Comparison of ENCODE assay signal across 1 cellular context in genomic region chr15:91897585-91898372, GRCh38.
TF ChIP-seq lines count a peak whose summit lies in the region.

No MANE protein-coding gene starts in this region.

TF ChIP-seq in GM23338, 12 proteins besides CTCF, POLR2A, EP300 and RAD21 (continued from another document):
- TF ChIP-seq ZNF331 (CRISPR knock-in tag; IDR thresholded peaks at IDR 0.05; ENCODE audit: low read depth) (no peak), EZH2 (IDR thresholded peaks at IDR 0.05; ENCODE audit: low read depth, unreplicated experiment) (no peak), ETS1 (IDR thresholded peaks at IDR 0.05) (no peak), CREB1 (CRISPR knock-in tag; IDR thresholded peaks at IDR 0.05; ENCODE audit: low read depth) (no peak)
